ENCODE assay signal across 1 cellular context in the genomic region with DNA sequence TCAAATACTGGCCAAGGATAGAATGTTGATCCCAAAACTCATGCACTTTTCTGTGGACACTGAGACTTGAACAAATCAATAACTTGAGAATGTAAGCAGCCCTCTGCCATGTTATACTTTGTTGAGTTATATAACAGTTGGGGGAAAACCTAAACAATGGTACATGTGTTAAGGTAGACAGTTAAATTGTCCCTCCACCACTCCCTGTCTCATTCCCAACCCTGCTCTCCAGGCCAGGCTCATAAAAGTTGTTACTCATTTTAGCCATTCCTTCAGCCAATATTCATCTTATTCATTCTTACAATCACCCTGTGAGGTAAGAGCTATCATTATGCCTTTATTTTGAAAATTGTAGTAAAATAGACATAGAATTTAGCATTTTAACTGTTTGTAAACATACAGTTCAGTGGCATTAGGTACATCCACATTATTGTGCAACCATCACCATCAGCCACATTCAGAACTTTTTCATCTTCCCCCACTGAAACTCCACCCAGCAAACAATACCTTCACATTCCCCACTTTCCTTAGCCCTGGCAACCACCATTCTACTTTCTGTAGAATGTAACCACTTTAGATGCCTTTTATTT.
TF ChIP-seq lines count a peak whose summit lies in the region.

No MANE protein-coding gene starts in this region.

TF ChIP-seq in HepG2, 621 proteins besides CTCF, POLR2A, EP300 and RAD21 (continued from another document and continues in another):
- TF ChIP-seq MAZ (IDR thresholded peaks at IDR 0.05; ENCODE audit: borderline replicate concordance, low read depth, low read length): no peak
- no peak for TF ChIP-seq MAZ (CRISPR knock-in tag; IDR thresholded peaks at IDR 0.05; ENCODE audit: low read depth)
- TF ChIP-seq GATAD2A (CRISPR knock-in tag; IDR thresholded peaks at IDR 0.05): peak; percentile 67; the same call in 1 of the 2 replicates
- TF ChIP-seq, protein P1, sequence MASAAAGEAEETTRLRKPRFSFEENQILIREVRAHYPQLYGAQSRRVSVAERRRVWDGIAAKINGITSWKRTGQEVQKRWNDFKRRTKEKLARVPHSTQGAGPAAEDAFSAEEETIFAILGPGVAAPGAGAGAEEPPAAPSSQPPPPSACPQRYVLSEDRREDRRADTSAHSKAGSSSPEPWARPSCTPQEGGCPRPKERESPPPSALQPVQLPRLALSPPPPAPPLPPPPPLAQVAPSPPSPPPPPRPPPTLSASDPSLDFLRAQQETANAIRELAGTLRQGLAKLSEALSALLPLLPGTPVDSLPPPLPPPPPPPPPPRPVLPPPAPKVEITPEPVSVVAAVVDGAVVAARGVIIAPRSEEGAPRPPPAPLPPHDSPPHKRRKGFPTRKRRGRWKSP (CRISPR knock-in tag; IDR thresholded peaks at IDR 0.05): no peak
- TF ChIP-seq, protein P2, sequence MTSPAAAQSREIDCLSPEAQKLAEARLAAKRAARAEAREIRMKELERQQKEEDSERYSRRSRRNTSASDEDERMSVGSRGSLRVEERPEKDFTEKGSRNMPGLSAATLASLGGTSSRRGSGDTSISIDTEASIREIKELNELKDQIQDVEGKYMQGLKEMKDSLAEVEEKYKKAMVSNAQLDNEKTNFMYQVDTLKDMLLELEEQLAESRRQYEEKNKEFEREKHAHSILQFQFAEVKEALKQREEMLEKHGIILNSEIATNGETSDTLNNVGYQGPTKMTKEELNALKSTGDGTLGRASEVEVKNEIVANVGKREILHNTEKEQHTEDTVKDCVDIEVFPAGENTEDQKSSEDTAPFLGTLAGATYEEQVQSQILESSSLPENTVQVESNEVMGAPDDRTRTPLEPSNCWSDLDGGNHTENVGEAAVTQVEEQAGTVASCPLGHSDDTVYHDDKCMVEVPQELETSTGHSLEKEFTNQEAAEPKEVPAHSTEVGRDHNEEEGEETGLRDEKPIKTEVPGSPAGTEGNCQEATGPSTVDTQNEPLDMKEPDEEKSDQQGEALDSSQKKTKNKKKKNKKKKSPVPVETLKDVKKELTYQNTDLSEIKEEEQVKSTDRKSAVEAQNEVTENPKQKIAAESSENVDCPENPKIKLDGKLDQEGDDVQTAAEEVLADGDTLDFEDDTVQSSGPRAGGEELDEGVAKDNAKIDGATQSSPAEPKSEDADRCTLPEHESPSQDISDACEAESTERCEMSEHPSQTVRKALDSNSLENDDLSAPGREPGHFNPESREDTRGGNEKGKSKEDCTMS (CRISPR knock-in tag; conservative IDR thresholded peaks at IDR 0.05): no peak
- TF ChIP-seq, protein P3, sequence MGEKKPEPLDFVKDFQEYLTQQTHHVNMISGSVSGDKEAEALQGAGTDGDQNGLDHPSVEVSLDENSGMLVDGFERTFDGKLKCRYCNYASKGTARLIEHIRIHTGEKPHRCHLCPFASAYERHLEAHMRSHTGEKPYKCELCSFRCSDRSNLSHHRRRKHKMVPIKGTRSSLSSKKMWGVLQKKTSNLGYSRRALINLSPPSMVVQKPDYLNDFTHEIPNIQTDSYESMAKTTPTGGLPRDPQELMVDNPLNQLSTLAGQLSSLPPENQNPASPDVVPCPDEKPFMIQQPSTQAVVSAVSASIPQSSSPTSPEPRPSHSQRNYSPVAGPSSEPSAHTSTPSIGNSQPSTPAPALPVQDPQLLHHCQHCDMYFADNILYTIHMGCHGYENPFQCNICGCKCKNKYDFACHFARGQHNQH (CRISPR knock-in tag; IDR thresholded peaks at IDR 0.05): no peak; the same call in none of the 2 replicates
- TF ChIP-seq ZNF616 (CRISPR knock-in tag; IDR thresholded peaks at IDR 0.05; ENCODE audit: low read depth): no peak
- TF ChIP-seq, protein P4, sequence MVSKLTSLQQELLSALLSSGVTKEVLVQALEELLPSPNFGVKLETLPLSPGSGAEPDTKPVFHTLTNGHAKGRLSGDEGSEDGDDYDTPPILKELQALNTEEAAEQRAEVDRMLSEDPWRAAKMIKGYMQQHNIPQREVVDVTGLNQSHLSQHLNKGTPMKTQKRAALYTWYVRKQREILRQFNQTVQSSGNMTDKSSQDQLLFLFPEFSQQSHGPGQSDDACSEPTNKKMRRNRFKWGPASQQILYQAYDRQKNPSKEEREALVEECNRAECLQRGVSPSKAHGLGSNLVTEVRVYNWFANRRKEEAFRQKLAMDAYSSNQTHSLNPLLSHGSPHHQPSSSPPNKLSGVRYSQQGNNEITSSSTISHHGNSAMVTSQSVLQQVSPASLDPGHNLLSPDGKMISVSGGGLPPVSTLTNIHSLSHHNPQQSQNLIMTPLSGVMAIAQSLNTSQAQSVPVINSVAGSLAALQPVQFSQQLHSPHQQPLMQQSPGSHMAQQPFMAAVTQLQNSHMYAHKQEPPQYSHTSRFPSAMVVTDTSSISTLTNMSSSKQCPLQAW (CRISPR knock-in tag; IDR thresholded peaks at IDR 0.05): no peak
- no peak for TF ChIP-seq ARNT2 (CRISPR knock-in tag; IDR thresholded peaks at IDR 0.05; ENCODE audit: low read depth)
- TF ChIP-seq, protein P5, sequence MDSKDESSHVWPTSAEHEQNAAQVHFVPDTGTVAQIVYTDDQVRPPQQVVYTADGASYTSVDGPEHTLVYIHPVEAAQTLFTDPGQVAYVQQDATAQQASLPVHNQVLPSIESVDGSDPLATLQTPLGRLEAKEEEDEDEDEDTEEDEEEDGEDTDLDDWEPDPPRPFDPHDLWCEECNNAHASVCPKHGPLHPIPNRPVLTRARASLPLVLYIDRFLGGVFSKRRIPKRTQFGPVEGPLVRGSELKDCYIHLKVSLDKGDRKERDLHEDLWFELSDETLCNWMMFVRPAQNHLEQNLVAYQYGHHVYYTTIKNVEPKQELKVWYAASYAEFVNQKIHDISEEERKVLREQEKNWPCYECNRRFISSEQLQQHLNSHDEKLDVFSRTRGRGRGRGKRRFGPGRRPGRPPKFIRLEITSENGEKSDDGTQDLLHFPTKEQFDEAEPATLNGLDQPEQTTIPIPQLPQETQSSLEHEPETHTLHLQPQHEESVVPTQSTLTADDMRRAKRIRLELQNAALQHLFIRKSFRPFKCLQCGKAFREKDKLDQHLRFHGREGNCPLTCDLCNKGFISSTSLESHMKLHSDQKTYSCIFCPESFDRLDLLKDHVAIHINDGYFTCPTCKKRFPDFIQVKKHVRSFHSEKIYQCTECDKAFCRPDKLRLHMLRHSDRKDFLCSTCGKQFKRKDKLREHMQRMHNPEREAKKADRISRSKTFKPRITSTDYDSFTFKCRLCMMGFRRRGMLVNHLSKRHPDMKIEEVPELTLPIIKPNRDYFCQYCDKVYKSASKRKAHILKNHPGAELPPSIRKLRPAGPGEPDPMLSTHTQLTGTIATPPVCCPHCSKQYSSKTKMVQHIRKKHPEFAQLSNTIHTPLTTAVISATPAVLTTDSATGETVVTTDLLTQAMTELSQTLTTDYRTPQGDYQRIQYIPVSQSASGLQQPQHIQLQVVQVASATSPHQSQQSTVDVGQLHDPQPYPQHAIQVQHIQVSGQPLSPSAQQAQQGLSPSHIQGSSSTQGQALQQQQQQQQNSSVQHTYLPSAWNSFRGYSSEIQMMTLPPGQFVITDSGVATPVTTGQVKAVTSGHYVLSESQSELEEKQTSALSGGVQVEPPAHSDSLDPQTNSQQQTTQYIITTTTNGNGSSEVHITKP (CRISPR knock-in tag; IDR thresholded peaks at IDR 0.05; ENCODE audit: low read depth): no peak
- no peak for TF ChIP-seq ZNF510 (CRISPR knock-in tag; IDR thresholded peaks at IDR 0.05; ENCODE audit: low read depth)
- no peak for TF ChIP-seq NFIC (IDR thresholded peaks at IDR 0.05; ENCODE audit: low read length)
- TF ChIP-seq ZNF549 (CRISPR knock-in tag; IDR thresholded peaks at IDR 0.05): no peak
- TF ChIP-seq SRY (CRISPR knock-in tag; IDR thresholded peaks at IDR 0.05): no peak
- TF ChIP-seq, protein P6, sequence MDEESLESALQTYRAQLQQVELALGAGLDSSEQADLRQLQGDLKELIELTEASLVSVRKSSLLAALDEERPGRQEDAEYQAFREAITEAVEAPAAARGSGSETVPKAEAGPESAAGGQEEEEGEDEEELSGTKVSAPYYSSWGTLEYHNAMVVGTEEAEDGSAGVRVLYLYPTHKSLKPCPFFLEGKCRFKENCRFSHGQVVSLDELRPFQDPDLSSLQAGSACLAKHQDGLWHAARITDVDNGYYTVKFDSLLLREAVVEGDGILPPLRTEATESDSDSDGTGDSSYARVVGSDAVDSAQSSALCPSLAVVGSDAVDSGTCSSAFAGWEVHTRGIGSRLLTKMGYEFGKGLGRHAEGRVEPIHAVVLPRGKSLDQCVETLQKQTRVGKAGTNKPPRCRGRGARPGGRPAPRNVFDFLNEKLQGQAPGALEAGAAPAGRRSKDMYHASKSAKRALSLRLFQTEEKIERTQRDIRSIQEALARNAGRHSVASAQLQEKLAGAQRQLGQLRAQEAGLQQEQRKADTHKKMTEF (CRISPR knock-in tag; IDR thresholded peaks at IDR 0.05): peak; percentile 11; the same call in 1 of the 2 replicates
- TF ChIP-seq, protein P7, sequence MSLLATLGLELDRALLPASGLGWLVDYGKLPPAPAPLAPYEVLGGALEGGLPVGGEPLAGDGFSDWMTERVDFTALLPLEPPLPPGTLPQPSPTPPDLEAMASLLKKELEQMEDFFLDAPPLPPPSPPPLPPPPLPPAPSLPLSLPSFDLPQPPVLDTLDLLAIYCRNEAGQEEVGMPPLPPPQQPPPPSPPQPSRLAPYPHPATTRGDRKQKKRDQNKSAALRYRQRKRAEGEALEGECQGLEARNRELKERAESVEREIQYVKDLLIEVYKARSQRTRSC (CRISPR knock-in tag; IDR thresholded peaks at IDR 0.05; ENCODE audit: low read depth): no peak
- TF ChIP-seq GATA4 (IDR thresholded peaks at IDR 0.05; ENCODE audit: borderline replicate concordance, low read depth): peak; percentile 36; the same call in 1 of the 2 replicates
- no peak for TF ChIP-seq ZNF775 (CRISPR knock-in tag; IDR thresholded peaks at IDR 0.05; ENCODE audit: borderline replicate concordance)
- no peak for TF ChIP-seq BHLHE40 (IDR thresholded peaks at IDR 0.05; ENCODE audit: low read length)
- TF ChIP-seq ZNF501 (CRISPR knock-in tag; IDR thresholded peaks at IDR 0.05): no peak
- no peak for TF ChIP-seq ATAD3A (CRISPR knock-in tag; IDR thresholded peaks at IDR 0.05)
- peak; percentile 34; the same call in 1 of the 2 replicates for TF ChIP-seq HMG20A (CRISPR knock-in tag; IDR thresholded peaks at IDR 0.05; ENCODE audit: borderline replicate concordance)
- TF ChIP-seq, protein P8, sequence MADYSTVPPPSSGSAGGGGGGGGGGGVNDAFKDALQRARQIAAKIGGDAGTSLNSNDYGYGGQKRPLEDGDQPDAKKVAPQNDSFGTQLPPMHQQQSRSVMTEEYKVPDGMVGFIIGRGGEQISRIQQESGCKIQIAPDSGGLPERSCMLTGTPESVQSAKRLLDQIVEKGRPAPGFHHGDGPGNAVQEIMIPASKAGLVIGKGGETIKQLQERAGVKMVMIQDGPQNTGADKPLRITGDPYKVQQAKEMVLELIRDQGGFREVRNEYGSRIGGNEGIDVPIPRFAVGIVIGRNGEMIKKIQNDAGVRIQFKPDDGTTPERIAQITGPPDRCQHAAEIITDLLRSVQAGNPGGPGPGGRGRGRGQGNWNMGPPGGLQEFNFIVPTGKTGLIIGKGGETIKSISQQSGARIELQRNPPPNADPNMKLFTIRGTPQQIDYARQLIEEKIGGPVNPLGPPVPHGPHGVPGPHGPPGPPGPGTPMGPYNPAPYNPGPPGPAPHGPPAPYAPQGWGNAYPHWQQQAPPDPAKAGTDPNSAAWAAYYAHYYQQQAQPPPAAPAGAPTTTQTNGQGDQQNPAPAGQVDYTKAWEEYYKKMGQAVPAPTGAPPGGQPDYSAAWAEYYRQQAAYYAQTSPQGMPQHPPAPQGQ (CRISPR knock-in tag; IDR thresholded peaks at IDR 0.05; ENCODE audit: borderline replicate concordance): no peak
- peak; percentile 52; the same call in 1 of the 2 replicates for TF ChIP-seq ARID2 (CRISPR knock-in tag; IDR thresholded peaks at IDR 0.05; ENCODE audit: borderline replicate concordance)
- TF ChIP-seq ZNF121 (CRISPR knock-in tag; IDR thresholded peaks at IDR 0.05): no peak
- no peak for TF ChIP-seq PAX8 (CRISPR knock-in tag; IDR thresholded peaks at IDR 0.05; ENCODE audit: borderline replicate concordance)
- TF ChIP-seq FOXA3 (CRISPR knock-in tag; IDR thresholded peaks at IDR 0.05): peak; percentile 72
- no peak for TF ChIP-seq SOX6 (IDR thresholded peaks at IDR 0.05)
- TF ChIP-seq SOX6 (CRISPR knock-in tag; IDR thresholded peaks at IDR 0.05): peak; percentile 88
- no peak for TF ChIP-seq ZBTB8A (CRISPR knock-in tag; IDR thresholded peaks at IDR 0.05; ENCODE audit: borderline replicate concordance, low read depth)
- TF ChIP-seq NFRKB (IDR thresholded peaks at IDR 0.05): no peak
